7 cellular contexts compared by ENCODE assay signal in the genomic region with DNA sequence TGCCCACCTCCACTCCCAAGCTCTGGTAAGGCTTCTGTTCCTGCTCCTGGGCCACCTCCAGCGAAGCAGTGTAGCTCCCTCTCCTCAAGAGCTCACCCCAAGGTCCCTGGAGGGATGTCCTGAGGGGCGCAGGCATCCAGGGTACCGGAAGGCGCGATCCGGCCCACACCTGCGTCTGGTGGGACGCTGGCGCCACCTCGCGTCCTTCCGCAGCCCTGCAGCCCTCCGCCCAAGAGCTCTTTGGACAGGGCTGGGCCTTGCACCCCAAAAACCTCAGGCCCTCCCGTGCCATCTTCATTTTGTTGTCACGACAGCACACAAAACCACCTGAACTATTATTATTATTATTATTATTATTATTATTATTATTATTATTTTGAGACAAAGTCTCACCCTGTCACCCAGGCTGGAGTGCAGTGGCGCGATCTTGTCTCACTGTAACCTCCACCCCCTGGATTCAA. TPM values are rescaled to one million over a fixed set of nuclear protein-coding genes. Genes with fewer than 3 reads are reported as not detected.
DNase-seq lines count a peak whose midpoint lies in the region; ATAC-seq, FAIRE-seq and TF ChIP-seq lines count a peak whose summit lies in the region.

No MANE protein-coding gene starts in this region.

- WGBS in small intestine, 3 donors, result 11 to 16% (median 14%) methylated on average over 17 of the region's 17 CpGs

- no peaks in the 10 kb centered on the region for H3K36me3 ChIP-seq in small intestine (ENCODE audit: control insufficient read depth in 2 of 2, insufficient read depth in 2 of 2, low read length in 2 of 2)

- no peak overlapping the region for H3K4me3 ChIP-seq in fibroblast of mammary gland (ENCODE audit: control insufficient read depth, low read depth, low read length)
- H3K4me3 ChIP-seq in small intestine (ENCODE audit: low read depth in 1 of 2, low read length in 2 of 2), result no peak overlapping the region

- H3K27me3 ChIP-seq in small intestine (ENCODE audit: control insufficient read depth in 2 of 2, insufficient read depth in 2 of 2, low read length in 2 of 2), result no peaks in the 10 kb centered on the region

- H3K4me1 ChIP-seq in small intestine (ENCODE audit: control insufficient read depth in 2 of 2, insufficient read depth in 1 of 2, low read depth in 1 of 2, low read length in 1 of 2), result no peaks in the 10 kb centered on the region

- peak; percentile 70 for TF ChIP-seq CTCF in fibroblast of mammary gland (conservative IDR thresholded peaks at IDR 0.05; ENCODE audit: control insufficient read depth, insufficient read depth, low read depth, low read length)

- POLR2A ChIA-PET in HEK293T (lab: Yijun Ruan, JAX), result no interaction called here

- no peak for FAIRE-seq in small intestine (lab: Jason Lieb, UNC)

- no peak overlapping the region for H3K27ac ChIP-seq in small intestine (ENCODE audit: low read depth in 1 of 2, low read length in 1 of 2)

- no peak for ATAC-seq in HG02973 (IDR thresholded peaks at IDR 0.05; ENCODE audit: unreplicated experiment)

- CTCF ChIA-PET in HEK293T (lab: Yijun Ruan, JAX), result interaction anchor here (0.6 to 2.4 kb wide), 18 partner anchors 9 to 1056 kb away, joined by 3 to 10 read pairs (median 3); no protein-coding TSS in a partner anchor

- DNase-seq in DMS79 (lab: John Stamatoyannopoulos, UW) (peak; percentile 17), HEK293T (ENCODE audit: extremely low spot score) (peak; percentile 78), fibroblast of mammary gland (ENCODE audit: low read depth) (peak; percentile 8), small intestine (no peak)
- peak; percentile 29 for DNase-seq in activated CD4-positive, alpha-beta T cell treated with anti-CD3 and anti-CD28 coated beads, Interleukin-2, amount 50 U/mL, for 1 hour
- peak; percentile 43 to 69 for DNase-seq in stimulated activated CD4-positive, alpha-beta T cell treated with anti-CD3 and anti-CD28 coated beads, Interleukin-2, amount 100 ng/mL, for 24 hours

- H3K9me3 ChIP-seq in small intestine (ENCODE audit: control insufficient read depth, low read depth), result no peaks in the 10 kb centered on the region

TF ChIP-seq in HEK293T, 16 proteins besides CTCF, POLR2A, EP300 and RAD21:
- no peak for TF ChIP-seq L3MBTL2 (conservative IDR thresholded peaks at IDR 0.05)
- no peak for TF ChIP-seq FOXA1 (IDR thresholded peaks at IDR 0.05)
- TF ChIP-seq ELF4 (IDR thresholded peaks at IDR 0.05), result no peak
- TF ChIP-seq ZNF384 (IDR thresholded peaks at IDR 0.05), result no peak
- TF ChIP-seq NFRKB (IDR thresholded peaks at IDR 0.05), result no peak
- no peak for TF ChIP-seq TARDBP (IDR thresholded peaks at IDR 0.05)
- no peak for TF ChIP-seq SP1 (IDR thresholded peaks at IDR 0.05)
- TF ChIP-seq, protein P1, sequence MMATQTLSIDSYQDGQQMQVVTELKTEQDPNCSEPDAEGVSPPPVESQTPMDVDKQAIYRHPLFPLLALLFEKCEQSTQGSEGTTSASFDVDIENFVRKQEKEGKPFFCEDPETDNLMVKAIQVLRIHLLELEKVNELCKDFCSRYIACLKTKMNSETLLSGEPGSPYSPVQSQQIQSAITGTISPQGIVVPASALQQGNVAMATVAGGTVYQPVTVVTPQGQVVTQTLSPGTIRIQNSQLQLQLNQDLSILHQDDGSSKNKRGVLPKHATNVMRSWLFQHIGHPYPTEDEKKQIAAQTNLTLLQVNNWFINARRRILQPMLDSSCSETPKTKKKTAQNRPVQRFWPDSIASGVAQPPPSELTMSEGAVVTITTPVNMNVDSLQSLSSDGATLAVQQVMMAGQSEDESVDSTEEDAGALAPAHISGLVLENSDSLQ (IDR thresholded peaks at IDR 0.05), result no peak
- TF ChIP-seq CTBP1 (IDR thresholded peaks at IDR 0.05; ENCODE audit: borderline replicate concordance), result no peak
- no peak for TF ChIP-seq BHLHE40 (IDR thresholded peaks at IDR 0.05; ENCODE audit: borderline replicate concordance)
- no peak for TF ChIP-seq ARNT (IDR thresholded peaks at IDR 0.05)
- TF ChIP-seq FOXM1 (IDR thresholded peaks at IDR 0.05; ENCODE audit: borderline replicate concordance), result no peak
- TF ChIP-seq HDGF (IDR thresholded peaks at IDR 0.05; ENCODE audit: borderline replicate concordance), result no peak
- no peak for TF ChIP-seq SUZ12 (IDR thresholded peaks at IDR 0.05)
- TF ChIP-seq FOXK2 (IDR thresholded peaks at IDR 0.05), result no peak
- TF ChIP-seq LEF1 (IDR thresholded peaks at IDR 0.05; ENCODE audit: borderline replicate concordance), result no peak
TF ChIP-seq in HEK293T: peak in this region for 0.

RNA-seq across cellular contexts. Expression of a gene that starts 49.2 kb away (rescaled TPM):
- under 1 TPM in 1 of 3 donors, not detected in 2; 0.01 TPM for polyA plus RNA-seq in small intestine
